Comparison of ENCODE assay signal across 2 cellular contexts in the genomic region with DNA sequence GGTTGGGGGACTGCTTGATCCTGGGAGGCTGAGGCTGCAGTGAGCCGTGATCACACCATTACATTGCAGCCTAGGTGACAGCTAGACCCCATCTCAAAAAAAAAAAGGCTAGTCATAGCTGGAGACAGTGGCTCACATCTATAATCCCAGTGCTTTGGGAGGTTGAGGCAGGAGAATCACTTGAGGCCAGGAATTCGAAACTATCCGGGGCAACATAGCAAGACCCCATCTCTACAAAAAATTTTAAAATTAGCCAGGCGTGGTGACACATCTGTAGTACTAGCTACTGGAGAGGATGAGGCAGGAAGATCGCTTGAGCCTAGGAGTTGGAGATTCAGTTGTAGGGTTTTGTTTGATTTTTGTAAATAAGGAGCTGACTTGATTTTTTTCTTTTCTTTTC.
A peak's percentile ranks its signal among the peaks of the same experiment; 100 is the strongest.
TF ChIP-seq lines count a peak whose summit lies in the region.

No MANE protein-coding gene starts in this region.

TF ChIP-seq in HEK293, 187 proteins besides CTCF, POLR2A, EP300 and RAD21:
- TF ChIP-seq ZNF121 (tag by site-specific recombination; IDR thresholded peaks at IDR 0.05) (peak; percentile 69), ZNF423 (tag by site-specific recombination; IDR thresholded peaks at IDR 0.05) (no peak)

TF ChIP-seq in K562, 482 proteins besides CTCF, POLR2A, EP300 and RAD21:
- TF ChIP-seq SIRT6 (IDR thresholded peaks at IDR 0.05; ENCODE audit: low read depth, low read length) = no peak
- TF ChIP-seq SAFB2 (IDR thresholded peaks at IDR 0.05; ENCODE audit: borderline replicate concordance, low read depth, low read length, severe bottlenecking) = no peak
- TF ChIP-seq KHSRP (IDR thresholded peaks at IDR 0.05) = no peak
- TF ChIP-seq ZNF121 (CRISPR knock-in tag; conservative IDR thresholded peaks at IDR 0.05) = peak; percentile 77
